9 cellular contexts compared by ENCODE assay signal in genomic region chr10:71260622-71261325, GRCh38. TPM values are rescaled to one million over a fixed set of nuclear protein-coding genes. Genes with fewer than 3 reads are reported as not detected.
DNase-seq lines count a peak whose midpoint lies in the region; ATAC-seq and TF ChIP-seq lines count a peak whose summit lies in the region.
"Had no signal": no experiment of that assay in that cellular context is flagged by ENCODE, and none has a peak within 500 bp of the region (broad histone marks: within the 10 kb centered on the region; RNA-seq: fewer than 3 reads in every experiment).

No MANE protein-coding gene starts in this region.

- H3K9ac ChIP-seq in HCT116 (ENCODE audit: low read length): peak overlapping the region; percentile 46

- POLR2A ChIA-PET in HCT116 (lab: Charles Lee): interaction anchor here (0.9 to 2.0 kb wide), 5 partner anchors 9 to 52 kb away, joined by 3 to 7 read pairs (median 3); no protein-coding TSS in a partner anchor
- POLR2A ChIA-PET in activated CD4-positive, alpha-beta T cell treated with anti-CD3 and anti-CD28 coated beads for 36 hours (lab: Charles Lee): no interaction called here

- no peak for TF ChIP-seq CTCF in HCT116 (IDR thresholded peaks at IDR 0.05 in 2 of 3, conservative IDR thresholded peaks at IDR 0.05 in 1 of 3; ENCODE audit: borderline replicate concordance in 1 of 3, insufficient read depth in 1 of 3, low read depth in 2 of 3, low read length in 2 of 3)

- TF ChIP-seq POLR2A in HCT116 (IDR thresholded peaks at IDR 0.05; ENCODE audit: borderline replicate concordance, extremely low read depth, insufficient read depth, insufficient read length): no peak

- H3K4me3 Mint-ChIP-seq in activated CD4-positive, alpha-beta T cell treated with anti-CD3 and anti-CD28 coated beads for 36 hours: no peak overlapping the region
- H3K4me3 Mint-ChIP-seq: activated T-cell treated with anti-CD3 and anti-CD28 coated beads, Interleukin-2, amount 50 U/mL, for 24 hours had no signal

- no peaks in the 10 kb centered on the region for H3K9me2 ChIP-seq in HCT116 (ENCODE audit: insufficient read depth)

- RAD21 ChIA-PET in HCT116 (lab: Charles Lee; ENCODE audit: low non-redundant PET in 1 of 2, low total read pairs in 2 of 2, uncharacterized antibody in 2 of 2, unreplicated experiment in 2 of 2): no interaction called here

- CTCF ChIA-PET in HCT116 (lab: Charles Lee): interaction anchor here (1.6 to 6.2 kb wide), 2 partner anchors 10 to 24 kb away, joined by 5 to 45 read pairs; no protein-coding TSS in a partner anchor
- CTCF ChIA-PET in activated CD4-positive, alpha-beta T cell treated with anti-CD3 and anti-CD28 coated beads for 36 hours (lab: Charles Lee): no interaction called here

- H3K27ac ChIP-seq in HCT116 (ENCODE audit: low read depth, low read length): peak overlapping the region; percentile 71
- peak overlapping the region; percentile 85 for H3K27ac ChIP-seq in substantia nigra (ENCODE audit: low read depth, low read length, poor library complexity, severe bottlenecking)

- no peaks in the 10 kb centered on the region for H3K79me2 ChIP-seq in HCT116 (ENCODE audit: insufficient read depth, low read length)

- H3K27me3 Mint-ChIP-seq in activated CD4-positive, alpha-beta T cell treated with anti-CD3 and anti-CD28 coated beads for 36 hours: no peaks in the 10 kb centered on the region

- no peaks in the 10 kb centered on the region for H3K27me3 ChIP-seq in HCT116 (ENCODE audit: insufficient read depth, low read length)

- no peaks in the 10 kb centered on the region for H3K36me3 Mint-ChIP-seq in activated CD4-positive, alpha-beta T cell treated with anti-CD3 and anti-CD28 coated beads for 36 hours (ENCODE audit: low read depth)

- DNase-seq in HCT116 (ENCODE audit: low read depth, low spot score) (peak; percentile 47), brain pericyte (ENCODE audit: low read depth, low spot score) (peak; percentile 73), iPS-NIHi11 (ENCODE audit: low spot score) (peak; percentile 64), substantia nigra (lab: John Stamatoyannopoulos, UW) (peak in 32 of 49 donors; percentile 28 to 83 (median 54)), left colon (no peak)
- no peak for DNase-seq in activated CD4-positive, CD25-positive, alpha-beta regulatory T cell (lab: John Stamatoyannopoulos, UW)
- no peak for DNase-seq in activated CD4-positive, alpha-beta T cell treated with anti-CD3 and anti-CD28 coated beads for 36 hours
- DNase-seq: activated T-cell treated with anti-CD3 and anti-CD28 coated beads, Interleukin-2, amount 50 U/mL, for 24 hours had no signal

- BruUV-seq in HCT116 (replicated peaks; lab: Mats Ljungman, UMichigan): no TSS peak

- ATAC-seq in HCT116: peak; percentile 52
- ATAC-seq in left colon: no peak
- no peak for ATAC-seq in HG03095 (IDR thresholded peaks at IDR 0.05; ENCODE audit: unreplicated experiment)
- ATAC-seq in activated CD4-positive, alpha-beta T cell treated with anti-CD3 and anti-CD28 coated beads for 36 hours: no peak

- no peak overlapping the region for H3K27ac Mint-ChIP-seq in activated CD4-positive, alpha-beta T cell treated with anti-CD3 and anti-CD28 coated beads for 36 hours
- H3K27ac Mint-ChIP-seq: activated T-cell treated with anti-CD3 and anti-CD28 coated beads, Interleukin-2, amount 50 U/mL, for 24 hours had no signal

- H3K9me3 Mint-ChIP-seq in activated CD4-positive, alpha-beta T cell treated with anti-CD3 and anti-CD28 coated beads for 36 hours (ENCODE audit: low read depth): no peaks in the 10 kb centered on the region
- H3K9me3 Mint-ChIP-seq: activated T-cell treated with anti-CD3 and anti-CD28 coated beads, Interleukin-2, amount 50 U/mL, for 24 hours had no signal

- peak overlapping the region in 1 of 2 experiments; percentile 44; a peak in 3 of 4 replicates for H3K4me3 ChIP-seq in HCT116 (replicated peaks in 1 of 2; ENCODE audit: low read depth in 1 of 2, low read length in 2 of 2)

- TF ChIP-seq RAD21 in HCT116 (IDR thresholded peaks at IDR 0.05; ENCODE audit: low read depth): no peak

- no peaks in the 10 kb centered on the region for H3K4me1 Mint-ChIP-seq in activated CD4-positive, alpha-beta T cell treated with anti-CD3 and anti-CD28 coated beads for 36 hours

- intact Hi-C loops in HCT116 (cut with micrococcal nuclease) (loop anchor here (2.0 kb wide), 1 partner anchor 48 kb away; the partner anchor contains the start of gene UNC5B), left colon (cut with DNase I, micrococcal nuclease) (loop anchor here in 1 of 2 donors (10.0 kb wide), 1 partner anchor 46 kb away; the partner anchor contains the start of gene UNC5B)
- intact Hi-C loops in activated CD4-positive, alpha-beta T cell treated with anti-CD3 and anti-CD28 coated beads for 36 hours (cut with DNase I, micrococcal nuclease): no loop called here

- H3K4me2 ChIP-seq in HCT116 (ENCODE audit: low read length): peak overlapping the region; percentile 82

- no peaks in the 10 kb centered on the region for H4K20me1 ChIP-seq in HCT116 (ENCODE audit: insufficient read depth)

- H3K4me1 ChIP-seq in HCT116 (ENCODE audit: control insufficient read depth in 1 of 2, insufficient read depth in 2 of 2, low read length in 2 of 2): peaks cover 57 to 61% of the 10 kb centered on the region in 2 experiments

- no peak overlapping the region for H2AFZ ChIP-seq in HCT116 (ENCODE audit: low read depth, low read length, poor library complexity, severe bottlenecking)

- H3K36me3 ChIP-seq in HCT116 (ENCODE audit: control insufficient read depth in 1 of 2, insufficient read depth in 2 of 2, low read length in 2 of 2): no peaks in the 10 kb centered on the region

- no peaks in the 10 kb centered on the region for H3K9me3 ChIP-seq in HCT116 (ENCODE audit: control insufficient read depth in 1 of 2, insufficient read depth in 1 of 2, low read depth in 1 of 2, low read length in 2 of 2)

TF ChIP-seq in HCT116, 20 proteins besides CTCF, POLR2A, EP300 and RAD21:
- TF ChIP-seq POLR2AphosphoS5 (IDR thresholded peaks at IDR 0.05; ENCODE audit: low read depth, low read length) (peak; percentile 32), CBX3 (IDR thresholded peaks at IDR 0.05; ENCODE audit: low read depth) (no peak), ATF3 (IDR thresholded peaks at IDR 0.05) (no peak)

RNA-seq across cellular contexts. Expression of gene UNC5B, which starts 48.4 kb away (rescaled TPM):
- total RNA-seq in HCT116 (2021; ENCODE audit: unreplicated experiment) (22.0 TPM), left colon (10 to 100 TPM; 19.4 to 32.4 TPM)
- polyA plus RNA-seq in HCT116 (2012): 29.6 and 41.5 TPM in 2 replicates
- total RNA-seq in activated CD4-positive, alpha-beta T cell treated with anti-CD3 and anti-CD28 coated beads for 36 hours: under 1 TPM; 0.05 to 0.09 TPM

RNA-seq across cellular contexts. Expression of gene SLC29A3, which starts 58.3 kb away (rescaled TPM):
- 5.9 TPM for total RNA-seq in HCT116 (2021; ENCODE audit: unreplicated experiment)
- 5.5 and 6.5 TPM in 2 replicates for polyA plus RNA-seq in HCT116 (2012)
- total RNA-seq in left colon: 1 to 10 TPM; 4.1 to 6.7 TPM
- 1 to 10 TPM; 2.4 to 2.6 TPM for total RNA-seq in activated CD4-positive, alpha-beta T cell treated with anti-CD3 and anti-CD28 coated beads for 36 hours

Comparison
In these comparisons a context has a peak if more than half of its experiments do, and no peak if none do; other contexts are left out.
1. DNase-seq: peak in HCT116 (single experiment), brain pericyte (single experiment), iPS-NIHi11 (single experiment) and substantia nigra (32 of 49); none in left colon (0 of 2), activated CD4-positive, CD25-positive, alpha-beta regulatory T cell (0 of 4) and activated CD4-positive, alpha-beta T cell treated with anti-CD3 and anti-CD28 coated beads for 36 hours (single experiment).
2. RNA of gene UNC5B, which starts 48.4 kb away (total RNA-seq): 19.4 to 32.4 TPM in left colon and 22.0 TPM in HCT116 (single experiment); 0.05 to 0.09 TPM in activated CD4-positive, alpha-beta T cell treated with anti-CD3 and anti-CD28 coated beads for 36 hours; every median in the first group is over 10 times any median in the second.